ENCODE assay signal across 8 cellular contexts in genomic region chr19:5719961-5720790, GRCh38.
DNase-seq lines count a peak whose midpoint lies in the region; ATAC-seq and FAIRE-seq lines count a peak whose summit lies in the region.

TSS of gene CATSPERD (plus strand) at chr19:5720637. CDS start at chr19:5720738, 101 bp downstream.
TSS of gene LONP1 (minus strand) at chr19:5720146. CDS start at chr19:5720132, 14 bp downstream.

- ATAC-seq in GM19023 (IDR thresholded peaks at IDR 0.05; ENCODE audit: unreplicated experiment) (peak; percentile 79), HG03280 (IDR thresholded peaks at IDR 0.05; ENCODE audit: unreplicated experiment) (peak; percentile 89)

- DNase-seq in AG20443 (ENCODE audit: low spot score), result peak; percentile 100
- DNase-seq in NCI-H345 (lab: John Stamatoyannopoulos, UW), result peak; percentile 99
- DNase-seq in activated CD4-positive, CD25-positive, alpha-beta regulatory T cell treated with anti-CD3 and anti-CD28 coated beads, Interleukin-2, amount 50 U/mL, for 16 hours (ENCODE audit: low read depth, low spot score), result peak; percentile 97
- peak; percentile 99 for DNase-seq in cerebellar cortex (ENCODE audit: low spot score)
- DNase-seq in stimulated activated CD4-positive, alpha-beta T cell treated with anti-CD3 and anti-CD28 coated beads, Interleukin-12 subunit alpha, Interleukin-12 subunit beta, amount 100 ng/mL, for 4 hours, result peak; percentile 98

- FAIRE-seq in islet of Langerhans (lab: Jason Lieb, UNC), result peak; percentile 70

Comparison
In these comparisons a context has a peak if more than half of its experiments do, and no peak if none do; other contexts are left out.
1. Peak in every context shown above with its lines: DNase-seq and ATAC-seq.